16 cellular contexts compared by ENCODE assay signal in the genomic region with DNA sequence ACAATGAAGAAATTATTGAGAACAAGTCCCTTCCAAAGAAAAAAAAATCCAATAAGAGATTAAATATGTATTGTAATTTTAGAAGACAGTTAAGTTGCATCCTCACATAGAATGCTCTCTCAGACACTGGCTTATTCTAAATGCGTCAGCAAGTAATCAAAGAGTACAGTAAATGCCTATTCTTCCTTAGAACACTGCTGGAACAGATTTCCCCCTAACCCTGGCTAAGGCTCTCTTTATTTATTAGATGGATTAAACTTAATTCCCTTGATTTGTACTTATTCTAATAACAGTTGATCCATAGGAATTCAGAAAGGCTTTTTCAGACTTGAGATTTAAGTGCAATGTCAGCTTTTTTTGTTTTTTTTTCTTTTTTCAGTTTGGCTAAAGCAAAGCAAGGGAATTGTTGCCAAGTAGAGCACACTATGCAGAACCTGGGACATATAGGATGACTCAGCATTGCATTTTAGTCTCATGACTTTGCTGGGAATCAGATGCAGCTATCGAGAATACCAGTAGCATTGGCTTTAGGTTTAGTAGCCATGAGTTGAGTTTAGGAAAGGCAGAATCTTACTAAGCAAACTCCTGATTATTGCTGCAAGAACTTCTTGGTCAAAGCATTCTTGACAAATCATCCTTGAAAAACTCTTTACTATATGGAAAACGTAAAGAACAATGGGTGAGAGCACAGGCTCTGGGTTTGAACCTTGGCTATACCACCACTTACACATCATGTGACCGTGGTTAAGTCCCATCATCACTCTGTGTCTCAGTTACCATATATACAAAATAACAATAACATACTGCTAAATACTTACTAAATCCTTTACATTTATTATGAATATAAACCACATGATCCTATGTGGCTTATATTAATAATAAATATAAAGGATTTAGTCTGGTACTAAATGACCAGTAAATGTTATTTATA. TPM values are rescaled to one million over a fixed set of nuclear protein-coding genes. Genes with fewer than 3 reads are reported as not detected.
DNase-seq lines count a peak whose midpoint lies in the region; FAIRE-seq and TF ChIP-seq lines count a peak whose summit lies in the region.
"Had no signal": no experiment of that assay in that cellular context is flagged by ENCODE, and none has a peak within 500 bp of the region (broad histone marks: within the 10 kb centered on the region; RNA-seq: fewer than 3 reads in every experiment).

No MANE protein-coding gene starts in this region.

- H3K27me3 Mint-ChIP-seq in Calu3 (ENCODE audit: unreplicated experiment) = no peaks in the 10 kb centered on the region
- H3K27me3 Mint-ChIP-seq: CD4-positive, alpha-beta T cell; T-cell had no signal

- H3K9me3 Mint-ChIP-seq in Calu3 (ENCODE audit: low read depth, unreplicated experiment) = no peaks in the 10 kb centered on the region

- no TSS peak for BruUV-seq in Calu3 (replicated peaks; lab: Mats Ljungman, UMichigan)

- peak; percentile 80 for DNase-seq in EH (ENCODE audit: low read depth)
- peak; percentile 46 for DNase-seq in NCI-H82 (lab: John Stamatoyannopoulos, UW)
- DNase-seq in cardiac fibroblast (ENCODE audit: low read depth in 2 of 2) = peak; percentile 85 to 86
- peak; percentile 45 for DNase-seq in inferior parietal cortex (ENCODE audit: extremely low spot score)
- DNase-seq in GM12891 (ENCODE audit: insufficient read length, low spot score) = no peak
- DNase-seq in Calu3 = no peak
- no peak for DNase-seq in NCI-H1436 (lab: John Stamatoyannopoulos, UW)
- no peak for DNase-seq in cortex of kidney (lab: John Stamatoyannopoulos, UW)
- DNase-seq: activated gamma-delta T cell; CD4-positive, alpha-beta T cell; NCI-H1048; NCI-H748 treated with DMSO at 0.1 percent for 48 hours; T-cell; upper lobe of right lung had no signal

- CTCF ChIA-PET in Calu3 (lab: Charles Lee) = no interaction called here

- no peak for TF ChIP-seq CTCF in cardiac fibroblast (IDR thresholded peaks at IDR 0.05; ENCODE audit: low read depth, low read length)
- TF ChIP-seq CTCF in Calu3 (IDR thresholded peaks at IDR 0.05; ENCODE audit: unreplicated experiment) = no peak

- H3K4me3 ChIP-seq in cardiac fibroblast (replicated peaks in 1 of 2; ENCODE audit: low read depth in 2 of 2, low read length in 2 of 2) = no peak overlapping the region
- H3K4me3 ChIP-seq: upper lobe of right lung had no signal

- TF ChIP-seq POLR2A in GM12891 (IDR thresholded peaks at IDR 0.05; ENCODE audit: low read depth, low read length) = no peak

- FAIRE-seq in GM12891 (lab: Jason Lieb, UNC) = no peak

- no peaks in the 10 kb centered on the region for H3K36me3 Mint-ChIP-seq in Calu3 (ENCODE audit: insufficient read depth, unreplicated experiment)

- no peak overlapping the region for H3K4me3 Mint-ChIP-seq in Calu3 (ENCODE audit: low read depth, unreplicated experiment)
- H3K4me3 Mint-ChIP-seq: CD4-positive, alpha-beta T cell; T-cell had no signal

- H3K4me1 Mint-ChIP-seq in Calu3 (ENCODE audit: low read depth, unreplicated experiment) = no peaks in the 10 kb centered on the region
- H3K4me1 Mint-ChIP-seq: T-cell had no signal

- H3K27ac Mint-ChIP-seq in Calu3 (ENCODE audit: unreplicated experiment) = no peak overlapping the region
- H3K27ac Mint-ChIP-seq: CD4-positive, alpha-beta T cell; T-cell had no signal

- intact Hi-C loops in Calu3 (cut with micrococcal nuclease; ENCODE audit: unreplicated experiment) = no loop called here

TF ChIP-seq in GM12891, 5 proteins besides CTCF, POLR2A, EP300 and RAD21:
- TF ChIP-seq POLR2AphosphoS5 (IDR thresholded peaks at IDR 0.05; ENCODE audit: low read depth, low read length) = no peak

RNA-seq across cellular contexts. Expression of gene MED21, which starts 26.7 kb away (rescaled TPM):
- polyA plus RNA-seq in GM12891 (2012; ENCODE audit: low read depth, missing spikeins) = 15.8 TPM
- total RNA-seq in Calu3 (2022) = 41.6 and 44.3 TPM in 2 replicates

RNA-seq across cellular contexts. Expression of gene C12orf71, which starts 33.3 kb away (rescaled TPM):
- polyA plus RNA-seq in GM12891 (2012; ENCODE audit: low read depth, missing spikeins) = 0.13 TPM
- total RNA-seq in Calu3 (2022) = not detected in 2 replicates
- total RNA-seq: CD4-positive, alpha-beta T cell; cerebellum; sciatic nerve; T-cell; upper lobe of right lung had no signal

RNA-seq across cellular contexts. Expression of gene TM7SF3, which starts 34.9 kb away (rescaled TPM):
- polyA plus RNA-seq in GM12891 (2012; ENCODE audit: low read depth, missing spikeins) = 45.9 TPM
- 62.1 and 70.0 TPM in 2 replicates for total RNA-seq in Calu3 (2022)

Comparison
In these comparisons a context has a peak if more than half of its experiments do, and no peak if none do; other contexts are left out.
1. DNase-seq: peak in EH (single experiment), NCI-H82 (single experiment), cardiac fibroblast (2 of 2) and inferior parietal cortex (single experiment); none in GM12891 (single experiment), Calu3 (single experiment), NCI-H1436 (single experiment) and cortex of kidney (single experiment).